Comparison of ENCODE assay signal across 13 cellular contexts in the genomic region with DNA sequence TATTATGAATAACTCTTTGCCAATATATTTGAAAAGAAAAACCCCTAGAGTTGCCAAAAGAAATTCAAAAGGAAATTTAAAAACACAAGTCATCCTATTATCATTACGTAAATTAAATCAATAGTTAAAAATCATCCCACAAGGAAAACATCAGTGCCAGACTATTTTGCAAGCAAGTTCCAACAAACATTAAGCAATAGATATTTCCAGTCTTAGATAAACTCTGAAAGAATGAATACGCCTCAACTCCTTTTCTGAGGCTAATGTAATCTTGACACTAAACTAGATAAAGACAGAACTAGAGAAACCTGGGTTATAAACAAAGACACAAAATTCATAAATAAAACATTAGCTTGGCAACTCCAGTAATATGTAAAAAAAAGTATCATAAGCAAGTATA.
"Had no signal": no experiment of that assay in that cellular context is flagged by ENCODE, and none has a peak within 500 bp of the region (broad histone marks: within the 10 kb centered on the region; RNA-seq: fewer than 3 reads in every experiment).

No MANE protein-coding gene starts in this region.

- H3K4me1 ChIP-seq: body of pancreas, prostate gland had no signal

- H3K27ac ChIP-seq: body of pancreas, left lung, prostate gland, stomach had no signal

- H3K36me3 ChIP-seq: adrenal gland, prostate gland had no signal

- ATAC-seq: body of pancreas, left lung had no signal

- DNase-seq: activated CD4-positive, alpha-beta T cell treated with anti-CD3 and anti-CD28 coated beads for 4 hours; activated naive CD4-positive, alpha-beta T cell treated with anti-CD3 and anti-CD28 coated beads, Interleukin-2, amount 10 ng/mL, durations not matched to agents 7 days and 5 days; adrenal gland; body of pancreas; cerebellar nuclear complex; glutamatergic neuron; islet precursor cell; left lung; occipital lobe; stimulated activated CD4-positive, alpha-beta T cell treated with anti-CD3 and anti-CD28 coated beads, Interleukin-4, amount 100 ng/mL, for 1 hour; stimulated activated CD8-positive, alpha-beta memory T cell treated with anti-CD3 and anti-CD28 coated beads, Interleukin-4, amount 100 ng/mL, for 48 hours; stomach had no signal

- H3K9me3 ChIP-seq: prostate gland had no signal

- H3K4me3 ChIP-seq: adrenal gland, body of pancreas, left lung, prostate gland, stomach had no signal

- H3K27me3 ChIP-seq: adrenal gland, body of pancreas, left lung, stomach had no signal
